Comparison of ENCODE assay signal across 1 cellular context in the genomic region with DNA sequence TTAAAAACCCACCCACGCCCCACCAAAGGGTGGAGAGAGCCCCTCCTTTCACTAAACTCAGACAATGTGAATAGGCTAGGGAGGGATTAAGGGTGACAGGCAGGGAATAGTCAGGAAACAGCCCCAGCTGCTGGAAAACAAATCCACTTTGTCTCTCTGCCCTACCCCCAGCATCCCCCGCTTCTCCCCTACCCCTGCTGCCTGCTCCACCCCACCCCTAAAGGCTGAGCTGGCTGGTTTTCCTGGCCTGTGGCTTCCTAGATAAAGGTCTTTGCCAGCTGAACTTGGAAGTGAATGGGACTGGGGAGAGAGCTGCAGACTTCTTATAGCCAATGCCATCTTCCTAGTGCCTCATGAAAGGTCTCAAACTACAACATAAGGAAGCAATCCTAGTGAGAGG.
TF ChIP-seq lines count a peak whose summit lies in the region.

No MANE protein-coding gene starts in this region.

TF ChIP-seq in endothelial cell of umbilical vein, 7 proteins besides CTCF, POLR2A, EP300 and RAD21:
- peak; percentile 23 for TF ChIP-seq GATA2 (IDR thresholded peaks at IDR 0.05; ENCODE audit: insufficient read depth, insufficient read length, low read depth, low read length)
- no peak for TF ChIP-seq MYC (IDR thresholded peaks at IDR 0.05; ENCODE audit: low read depth, low read length)
